In genomic region chr3:77025476-77025875, GRCh38 we compare ENCODE assay signal across 21 cellular contexts. TPM values are rescaled to one million over a fixed set of nuclear protein-coding genes. Genes with fewer than 3 reads are reported as not detected.
"Had no signal": no experiment of that assay in that cellular context is flagged by ENCODE, and none has a peak within 500 bp of the region (broad histone marks: within the 10 kb centered on the region; RNA-seq: fewer than 3 reads in every experiment).

No MANE protein-coding gene starts in this region.

- H3K9ac ChIP-seq: SK-N-SH had no signal

- H3K27ac ChIP-seq: HL-60 had no signal

- DNase-seq: KBM-7, MV-4-11, NCI-H1048, NCI-H1105, NCI-H1417, NCI-H1436 treated with DMSO at 0.1 percent for 48 hours, NCI-H1694, NCI-H187 treated with DMSO at 0.1 percent for 48 hours, NCI-H2029 treated with DMSO at 0.1 percent for 48 hours, NCI-H2171 treated with DMSO at 0.1 percent for 48 hours, NCI-H345, NCI-H446 treated with DMSO at 0.1 percent for 48 hours, NCI-H510A treated with DMSO at 0.1 percent for 48 hours, NCI-H526, NCI-H748 treated with DMSO at 0.1 percent for 48 hours, Right ventricle myocardium superior, RPMI8226, SK-N-SH had no signal

- H3K4me2 ChIP-seq: SK-N-SH had no signal

- H3K9me3 ChIP-seq: SK-N-SH had no signal

- H3K9me2 ChIP-seq: SK-N-SH had no signal

RNA-seq across cellular contexts. Expression of gene ROBO2, which starts 14.4 kb away (rescaled TPM):
- total RNA-seq: LHCN-M2, MCF 10A had no signal
- polyA plus RNA-seq: SK-N-SH had no signal
